In genomic region chr14:58160561-58160960, GRCh38 we compare ENCODE assay signal across 39 cellular contexts. TPM values are rescaled to one million over a fixed set of nuclear protein-coding genes. Genes with fewer than 3 reads are reported as not detected.
"Had no signal": no experiment of that assay in that cellular context is flagged by ENCODE, and none has a peak within 500 bp of the region (broad histone marks: within the 10 kb centered on the region; RNA-seq: fewer than 3 reads in every experiment).

No MANE protein-coding gene starts in this region.

- H3K4me1 ChIP-seq: adrenal gland, ascending aorta, body of pancreas, breast epithelium had no signal

- H3K27ac ChIP-seq: adrenal gland, ascending aorta, body of pancreas, brain microvascular endothelial cell, breast epithelium, cardiac muscle cell had no signal

- H3K36me3 ChIP-seq: adrenal gland, ascending aorta, brain microvascular endothelial cell, breast epithelium, cardiac muscle cell had no signal

- H3K36me3 Mint-ChIP-seq: activated naive CD4-positive, alpha-beta T cell treated with anti-CD3 and anti-CD28 coated beads, Interleukin-2, amount 10 ng/mL, durations not matched to agents 7 days and 5 days; activated naive CD4-positive, alpha-beta T cell treated with anti-CD3 and anti-CD28 coated beads, Interleukin-2, amount 50 U/mL, for 72 hours; activated naive CD8-positive, alpha-beta T cell; activated naive CD8-positive, alpha-beta T cell treated with anti-CD3 and anti-CD28 coated beads for 36 hours; activated naive CD8-positive, alpha-beta T cell treated with anti-CD3 and anti-CD28 coated beads, Interleukin-2, amount 10 ng/mL, durations not matched to agents 7 days and 5 days; brain had no signal

- H3K9me3 Mint-ChIP-seq: activated naive CD4-positive, alpha-beta T cell treated with anti-CD3 and anti-CD28 coated beads for 36 hours; activated naive CD4-positive, alpha-beta T cell treated with anti-CD3 and anti-CD28 coated beads, Interleukin-2, amount 10 ng/mL, durations not matched to agents 7 days and 5 days; activated naive CD4-positive, alpha-beta T cell treated with anti-CD3 and anti-CD28 coated beads, Interleukin-2, amount 50 U/mL, for 24 hours; activated naive CD4-positive, alpha-beta T cell treated with anti-CD3 and anti-CD28 coated beads, Interleukin-2, amount 50 U/mL, for 72 hours; activated naive CD8-positive, alpha-beta T cell treated with anti-CD3 and anti-CD28 coated beads for 36 hours; activated naive CD8-positive, alpha-beta T cell treated with anti-CD3 and anti-CD28 coated beads, Interleukin-2, amount 10 ng/mL, durations not matched to agents 7 days and 5 days; activated naive CD8-positive, alpha-beta T cell treated with anti-CD3 and anti-CD28 coated beads, Interleukin-2, amount 50 U/mL, for 24 hours; activated T-cell treated with anti-CD3 and anti-CD28 coated beads, Interleukin-2, amount 50 U/mL, for 24 hours; activated T-cell treated with anti-CD3 and anti-CD28 coated beads, Interleukin-2, amount 50 U/mL, for 4 hours; activated T-cell treated with anti-CD3 and anti-CD28 coated beads, Interleukin-2, amount 50 U/mL, for 72 hours; activated T-helper 1 cell treated with anti-CD3 and anti-CD28 coated beads, Interleukin-12 subunit alpha, Interleukin-12 subunit beta, Interleukin-2, Interleukin-4 antibody, amounts not matched to agents 30 ng/mL and 10 ng/mL and 1 ng/mL, durations not matched to agents 14 hours and 24 hours and 36 hours; activated T-helper 17 cell treated with anti-CD3 and anti-CD28 coated beads, Interleukin-2, amount 50 U/mL, for 72 hours; activated T-helper 2 cell treated with anti-CD3 and anti-CD28 coated beads, Interferon-gamma antibody, Interleukin-2, Interleukin-4, amounts not matched to agents 10 μg/mL and 5 μg/mL and 100 μg/mL, durations not matched to agents 14 hours and 24 hours and 36 hours; brain; central memory CD8-positive, alpha-beta T cell had no signal

- H3K27me3 ChIP-seq: adrenal gland, ascending aorta, body of pancreas, brain microvascular endothelial cell, breast epithelium, cardiac muscle cell had no signal

- H3K4me3 ChIP-seq: adrenal gland, ascending aorta, body of pancreas, breast epithelium, cardiac muscle cell had no signal

- DNase-seq: activated effector memory CD4-positive, alpha-beta T cell treated with anti-CD3 and anti-CD28 coated beads, Interleukin-2, amount 50 U/mL, for 16 hours; activated effector memory CD4-positive, alpha-beta T cell treated with Interleukin-2 at 50 U/mL for 16 hours; activated gamma-delta T cell; activated gamma-delta T cell treated with Interleukin-2 at 50 U/mL for 16 hours; activated naive CD4-positive, alpha-beta T cell; activated naive CD4-positive, alpha-beta T cell treated with anti-CD3 and anti-CD28 coated beads for 36 hours; activated naive CD4-positive, alpha-beta T cell treated with anti-CD3 and anti-CD28 coated beads, Interleukin-2, amount 10 ng/mL, durations not matched to agents 7 days and 5 days; activated naive CD4-positive, alpha-beta T cell treated with anti-CD3 and anti-CD28 coated beads, Interleukin-2, amount 50 U/mL, for 16 hours; activated naive CD4-positive, alpha-beta T cell treated with Interleukin-2 at 50 U/mL for 16 hours; activated naive CD8-positive, alpha-beta T cell treated with anti-CD3 and anti-CD28 coated beads for 36 hours; activated naive CD8-positive, alpha-beta T cell treated with anti-CD3 and anti-CD28 coated beads, Interleukin-2, amount 10 ng/mL, durations not matched to agents 7 days and 5 days; activated naive CD8-positive, alpha-beta T cell treated with anti-CD3 and anti-CD28 coated beads, Interleukin-2, amount 50 U/mL, for 24 hours; activated T-cell treated with anti-CD3 and anti-CD28 coated beads, Interleukin-2, amount 50 U/mL, for 24 hours; activated T-cell treated with anti-CD3 and anti-CD28 coated beads, Interleukin-2, amount 50 U/mL, for 4 hours; activated T-cell treated with anti-CD3 and anti-CD28 coated beads, Interleukin-2, amount 50 U/mL, for 48 hours; activated T-cell treated with anti-CD3 and anti-CD28 coated beads, Interleukin-2, amount 50 U/mL, for 72 hours; adrenal gland; amniotic stem cell; amygdala; anterior cingulate cortex; aorta; body of pancreas; brain microvascular endothelial cell; caudate nucleus; central memory CD4-positive, alpha-beta T cell; cerebellar nuclear complex had no signal

- H3K27ac Mint-ChIP-seq: activated naive CD4-positive, alpha-beta T cell treated with anti-CD3 and anti-CD28 coated beads for 36 hours; activated naive CD4-positive, alpha-beta T cell treated with anti-CD3 and anti-CD28 coated beads, Interleukin-2, amount 10 ng/mL, durations not matched to agents 7 days and 5 days; activated naive CD4-positive, alpha-beta T cell treated with anti-CD3 and anti-CD28 coated beads, Interleukin-2, amount 50 U/mL, for 24 hours; activated naive CD4-positive, alpha-beta T cell treated with anti-CD3 and anti-CD28 coated beads, Interleukin-2, amount 50 U/mL, for 72 hours; activated naive CD8-positive, alpha-beta T cell; activated naive CD8-positive, alpha-beta T cell treated with anti-CD3 and anti-CD28 coated beads for 36 hours; activated naive CD8-positive, alpha-beta T cell treated with anti-CD3 and anti-CD28 coated beads, Interleukin-2, amount 10 ng/mL, durations not matched to agents 7 days and 5 days; activated naive CD8-positive, alpha-beta T cell treated with anti-CD3 and anti-CD28 coated beads, Interleukin-2, amount 50 U/mL, for 24 hours; activated T-cell treated with anti-CD3 and anti-CD28 coated beads, Interleukin-2, amount 50 U/mL, for 24 hours; activated T-cell treated with anti-CD3 and anti-CD28 coated beads, Interleukin-2, amount 50 U/mL, for 72 hours; activated T-helper 1 cell treated with anti-CD3 and anti-CD28 coated beads, Interleukin-12 subunit alpha, Interleukin-12 subunit beta, Interleukin-2, Interleukin-4 antibody, amounts not matched to agents 30 ng/mL and 10 ng/mL and 1 ng/mL, durations not matched to agents 14 hours and 24 hours and 36 hours; activated T-helper 17 cell treated with anti-CD3 and anti-CD28 coated beads, Interleukin-2, amount 50 U/mL, for 72 hours; activated T-helper 2 cell treated with anti-CD3 and anti-CD28 coated beads, Interferon-gamma antibody, Interleukin-2, Interleukin-4, amounts not matched to agents 10 μg/mL and 5 μg/mL and 100 μg/mL, durations not matched to agents 14 hours and 24 hours and 36 hours; brain had no signal

- H3K4me1 Mint-ChIP-seq: activated naive CD4-positive, alpha-beta T cell treated with anti-CD3 and anti-CD28 coated beads, Interleukin-2, amount 10 ng/mL, durations not matched to agents 7 days and 5 days; activated naive CD4-positive, alpha-beta T cell treated with anti-CD3 and anti-CD28 coated beads, Interleukin-2, amount 50 U/mL, for 24 hours; activated naive CD8-positive, alpha-beta T cell treated with anti-CD3 and anti-CD28 coated beads for 36 hours; activated naive CD8-positive, alpha-beta T cell treated with anti-CD3 and anti-CD28 coated beads, Interleukin-2, amount 10 ng/mL, durations not matched to agents 7 days and 5 days; activated naive CD8-positive, alpha-beta T cell treated with anti-CD3 and anti-CD28 coated beads, Interleukin-2, amount 50 U/mL, for 24 hours; activated T-helper 17 cell treated with anti-CD3 and anti-CD28 coated beads, Interleukin-2, amount 50 U/mL, for 72 hours; brain; central memory CD8-positive, alpha-beta T cell had no signal

- FAIRE-seq: astrocyte, bronchial epithelial cell had no signal

- H3K4me3 Mint-ChIP-seq: activated naive CD4-positive, alpha-beta T cell treated with anti-CD3 and anti-CD28 coated beads for 36 hours; activated naive CD4-positive, alpha-beta T cell treated with anti-CD3 and anti-CD28 coated beads, Interleukin-2, amount 10 ng/mL, durations not matched to agents 7 days and 5 days; activated naive CD4-positive, alpha-beta T cell treated with anti-CD3 and anti-CD28 coated beads, Interleukin-2, amount 50 U/mL, for 24 hours; activated naive CD8-positive, alpha-beta T cell; activated naive CD8-positive, alpha-beta T cell treated with anti-CD3 and anti-CD28 coated beads for 36 hours; activated naive CD8-positive, alpha-beta T cell treated with anti-CD3 and anti-CD28 coated beads, Interleukin-2, amount 10 ng/mL, durations not matched to agents 7 days and 5 days; activated naive CD8-positive, alpha-beta T cell treated with anti-CD3 and anti-CD28 coated beads, Interleukin-2, amount 50 U/mL, for 24 hours; activated T-cell treated with anti-CD3 and anti-CD28 coated beads, Interleukin-2, amount 50 U/mL, for 24 hours; activated T-cell treated with anti-CD3 and anti-CD28 coated beads, Interleukin-2, amount 50 U/mL, for 4 hours; activated T-cell treated with anti-CD3 and anti-CD28 coated beads, Interleukin-2, amount 50 U/mL, for 72 hours; activated T-helper 1 cell treated with anti-CD3 and anti-CD28 coated beads, Interleukin-12 subunit alpha, Interleukin-12 subunit beta, Interleukin-2, Interleukin-4 antibody, amounts not matched to agents 30 ng/mL and 10 ng/mL and 1 ng/mL, durations not matched to agents 14 hours and 24 hours and 36 hours; activated T-helper 17 cell treated with anti-CD3 and anti-CD28 coated beads, Interleukin-2, amount 50 U/mL, for 72 hours; brain; central memory CD8-positive, alpha-beta T cell had no signal

- ATAC-seq: activated naive CD4-positive, alpha-beta T cell treated with anti-CD3 and anti-CD28 coated beads, Interleukin-2, amount 50 U/mL, for 72 hours; activated naive CD8-positive, alpha-beta T cell treated with anti-CD3 and anti-CD28 coated beads, Interleukin-2, amount 50 U/mL, for 24 hours; activated T-cell treated with anti-CD3 and anti-CD28 coated beads, Interleukin-2, amount 50 U/mL, for 4 hours; activated T-cell treated with anti-CD3 and anti-CD28 coated beads, Interleukin-2, amount 50 U/mL, for 72 hours; activated T-helper 17 cell treated with anti-CD3 and anti-CD28 coated beads, Interleukin-2, amount 50 U/mL, for 72 hours; body of pancreas had no signal

RNA-seq across cellular contexts. Expression of gene ARMH4, which starts 8.5 kb away (rescaled TPM):
- total RNA-seq: activated naive CD8-positive, alpha-beta T cell treated with anti-CD3 and anti-CD28 coated beads for 36 hours; activated naive CD8-positive, alpha-beta T cell treated with anti-CD3 and anti-CD28 coated beads, Interleukin-2, amount 10 ng/mL, durations not matched to agents 7 days and 5 days; activated T-cell treated with anti-CD3 and anti-CD28 coated beads, Interleukin-2, amount 50 U/mL, for 4 hours; activated T-cell treated with anti-CD3 and anti-CD28 coated beads, Interleukin-2, amount 50 U/mL, for 72 hours; activated T-helper 1 cell treated with anti-CD3 and anti-CD28 coated beads, Interleukin-12 subunit alpha, Interleukin-12 subunit beta, Interleukin-2, Interleukin-4 antibody, amounts not matched to agents 30 ng/mL and 10 ng/mL and 1 ng/mL, durations not matched to agents 14 hours and 24 hours and 36 hours; activated T-helper 17 cell treated with anti-CD3 and anti-CD28 coated beads, Interleukin-2, amount 50 U/mL, for 72 hours had no signal
